ENCODE assay signal across 9 cellular contexts in the genomic region with DNA sequence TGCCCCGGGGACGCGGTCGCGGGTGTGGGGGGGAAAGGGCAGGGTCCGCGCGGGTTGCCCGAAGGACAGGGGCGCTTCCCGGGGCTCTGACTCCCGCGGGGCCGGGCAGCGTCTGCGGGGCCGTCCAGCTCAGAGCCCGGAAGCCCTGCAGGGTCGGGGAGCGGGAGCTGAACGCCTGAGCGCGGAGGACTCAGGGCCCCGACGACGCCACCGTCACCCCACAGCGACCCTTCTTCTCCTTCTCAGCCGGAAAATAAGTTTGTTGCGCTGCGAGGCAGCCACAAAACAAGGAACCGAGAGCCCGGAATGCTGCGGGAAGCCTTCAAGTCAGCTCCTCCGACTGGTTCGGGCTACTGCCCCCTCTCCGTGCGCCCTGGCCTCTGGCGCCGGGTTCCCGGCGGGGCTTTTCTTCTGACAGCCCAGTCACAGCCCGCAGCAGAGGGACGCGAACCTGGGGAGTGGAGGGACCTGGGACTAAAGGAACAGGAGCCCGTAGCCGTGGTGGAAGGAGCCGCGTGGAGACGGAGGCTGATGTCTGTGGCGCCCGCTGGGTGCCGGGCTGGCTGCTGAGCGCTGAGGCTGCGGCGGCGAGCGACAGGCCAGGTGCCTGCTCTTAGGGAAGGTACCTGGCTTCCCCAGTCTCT. TPM values are rescaled to one million over a fixed set of nuclear protein-coding genes. Genes with fewer than 3 reads are reported as not detected.
DNase-seq lines count a peak whose midpoint lies in the region; ATAC-seq and TF ChIP-seq lines count a peak whose summit lies in the region.
"Had no signal": no experiment of that assay in that cellular context is flagged by ENCODE, and none has a peak within 500 bp of the region (broad histone marks: within the 10 kb centered on the region; RNA-seq: fewer than 3 reads in every experiment).

No MANE protein-coding gene starts in this region.

- H3K27me3 ChIP-seq in heart right ventricle, result peaks cover 16 to 85% (median 64%) of the 10 kb centered on the region in 7 donors

- no peaks in the 10 kb centered on the region for H3K36me3 ChIP-seq in heart right ventricle

- peak overlapping the region; percentile 18 to 60 (median 44) for H3K4me3 ChIP-seq in heart right ventricle

- H3K27ac ChIP-seq in heart right ventricle, result peak overlapping the region in 1 of 10 donors; percentile 15

- in situ Hi-C loops in GM13976 (cut with MboI; ENCODE audit: low sequenced_read_pairs, unreplicated experiment), result no loop called here

- TF ChIP-seq CTCF in GM13976 (IDR thresholded peaks at IDR 0.05; ENCODE audit: borderline replicate concordance, control extremely low read depth, extremely low read depth, insufficient read depth, missing control alignments) (no peak), heart right ventricle (IDR thresholded peaks at IDR 0.05) (no peak)

- DNase-seq in GM13976 (ENCODE audit: low spot score), result peak; percentile 20
- DNase-seq in NCI-H1092 treated with DMSO at 0.1 percent for 48 hours (lab: John Stamatoyannopoulos, UW), result peak; percentile 37
- DNase-seq in heart right ventricle, result no peak
- peak in 9 of 10 donors; percentile 11 to 89 (median 35) for DNase-seq in posterior cingulate gyrus
- DNase-seq in pons (ENCODE audit: low spot score), result no peak
- DNase-seq in T-helper 2 cell, result no peak
- DNase-seq in Kasumi-1 (lab: John Stamatoyannopoulos, UW), result no peak
- DNase-seq: activated CD4-positive, CD25-positive, alpha-beta regulatory T cell had no signal

- H3K4me1 ChIP-seq in heart right ventricle, result peaks cover 0 to 11% (median 0%) of the 10 kb centered on the region in 9 donors

- 1% methylated on average over 58 of the region's 58 CpGs for WGBS in heart right ventricle, 2 donors

- ATAC-seq in heart right ventricle (peak in 5 of 8 donors; percentile 26 to 41 (median 33)), GM18909 (IDR thresholded peaks at IDR 0.05; ENCODE audit: poor library complexity, unreplicated experiment) (no peak)

- no peaks in the 10 kb centered on the region for H3K9me3 ChIP-seq in heart right ventricle

- intact Hi-C loops in heart right ventricle (cut with DNase I), result no loop called here
- intact Hi-C loops in posterior cingulate gyrus (cut with DNase I), result no loop called here

RNA-seq across cellular contexts. Expression of gene CNTN4, which starts 0.5 kb away (rescaled TPM):
- total RNA-seq in heart right ventricle, result 1 to 10 TPM; 1.4 to 4.7 (median 2.8) TPM
- polyA plus RNA-seq in heart right ventricle, result 1 to 10 TPM in 1 of 2 donors, under 1 TPM in 1; 0.48 to 1.2 TPM

Comparison
In these comparisons a context has a peak if more than half of its experiments do, and no peak if none do; other contexts are left out.
1. DNase-seq: peak in GM13976 (single experiment), NCI-H1092 treated with DMSO at 0.1 percent for 48 hours (single experiment) and posterior cingulate gyrus (9 of 10); none in heart right ventricle (0 of 2), pons (single experiment), T-helper 2 cell (0 of 5) and Kasumi-1 (0 of 2).